8 cellular contexts compared by ENCODE assay signal in genomic region chr3:51385621-51386091, GRCh38. TPM values are rescaled to one million over a fixed set of nuclear protein-coding genes. Genes with fewer than 3 reads are reported as not detected.
DNase-seq lines count a peak whose midpoint lies in the region; ATAC-seq and TF ChIP-seq lines count a peak whose summit lies in the region.

No MANE protein-coding gene starts in this region.

- no peak for DNase-seq in BJ (ENCODE audit: low read depth)
- no peak for DNase-seq in Jurkat, Clone E6-1 (ENCODE audit: low read depth, low spot score)
- DNase-seq in central memory CD8-positive, alpha-beta T cell (ENCODE audit: low spot score in 2 of 2): no peak
- no peak for DNase-seq in Kasumi-1 (lab: John Stamatoyannopoulos, UW)
- no peak for DNase-seq in NCI-H128 (lab: John Stamatoyannopoulos, UW; ENCODE audit: unreplicated experiment)
- DNase-seq in activated CD4-positive, CD25-positive, alpha-beta regulatory T cell treated with anti-CD3 and anti-CD28 coated beads, Interleukin-2, amount 50 U/mL, for 72 hours: no peak

- H3K27me3 ChIP-seq in BJ (ENCODE audit: control insufficient read depth, insufficient read depth, low read length) (no peaks in the 10 kb centered on the region), muscle layer of duodenum (ENCODE audit: low read depth, low read length) (no peaks in the 10 kb centered on the region)

- no peak for TF ChIP-seq CTCF in BJ (IDR thresholded peaks at IDR 0.05; ENCODE audit: insufficient read depth, low read depth, low read length)

- no peak for ATAC-seq in central memory CD8-positive, alpha-beta T cell (replicated peaks; ENCODE audit: extremely low read depth, poor library complexity, severe bottlenecking)
- no peak for ATAC-seq in GM18498 (IDR thresholded peaks at IDR 0.05; ENCODE audit: unreplicated experiment)

- peaks cover 22 to 42% of the 10 kb centered on the region in 2 donors for H3K4me1 ChIP-seq in muscle layer of duodenum (ENCODE audit: control insufficient read depth in 1 of 2, insufficient read depth in 2 of 2, low read length in 2 of 2)

- no peaks in the 10 kb centered on the region for H3K27me3 Mint-ChIP-seq in central memory CD8-positive, alpha-beta T cell

- peaks cover 54% of the 10 kb centered on the region for H3K4me1 Mint-ChIP-seq in central memory CD8-positive, alpha-beta T cell

- CTCF ChIA-PET in BJ (lab: Yijun Ruan, JAX): interaction anchor here (0.7 to 3.2 kb wide), 6 partner anchors 11 to 774 kb away, joined by 3 to 14 read pairs (median 4); partner anchors contain the start of genes CISH and MAPKAPK3

- POLR2A ChIA-PET in BJ (lab: Charles Lee): interaction anchor here (0.5 to 1.9 kb wide), 7 partner anchors 12 to 784 kb away, joined by 3 to 11 read pairs (median 4); partner anchors contain the start of gene DCAF1

- H3K9me3 Mint-ChIP-seq in central memory CD8-positive, alpha-beta T cell: no peaks in the 10 kb centered on the region

- no peaks in the 10 kb centered on the region for H3K9me3 ChIP-seq in muscle layer of duodenum (ENCODE audit: control insufficient read depth in 1 of 2, low read length in 2 of 2)

- H3K27ac ChIP-seq in muscle layer of duodenum (ENCODE audit: low read length): peak overlapping the region; percentile 55

- H3K36me3 ChIP-seq in BJ (ENCODE audit: control insufficient read depth, insufficient read depth, low read length) (peaks cover 2% of the 10 kb centered on the region; the same call in 1 of the 2 replicates), muscle layer of duodenum (ENCODE audit: control insufficient read depth in 1 of 2, insufficient read depth in 2 of 2, low read length in 2 of 2) (peaks cover 17 to 20% of the 10 kb centered on the region in 2 donors)

- peak overlapping the region; percentile 97 for H3K4me3 Mint-ChIP-seq in central memory CD8-positive, alpha-beta T cell

- H3K4me3 ChIP-seq in BJ (ENCODE audit: low read depth, low read length): peak overlapping the region; percentile 59
- peak overlapping the region; percentile 73 for H3K4me3 ChIP-seq in Jurkat, Clone E6-1 (ENCODE audit: low read length)
- H3K4me3 ChIP-seq in muscle layer of duodenum (ENCODE audit: low read depth in 1 of 2, low read length in 2 of 2): peak overlapping the region; percentile 66 to 97

- peaks cover 31% of the 10 kb centered on the region for H3K36me3 Mint-ChIP-seq in central memory CD8-positive, alpha-beta T cell (ENCODE audit: insufficient read depth)

- H3K27ac Mint-ChIP-seq in central memory CD8-positive, alpha-beta T cell (ENCODE audit: low read depth): peak overlapping the region; percentile 99

RNA-seq across cellular contexts. Expression of gene MANF, which starts 0.6 kb away (rescaled TPM):
- polyA plus RNA-seq in BJ (2011; rRNA removed): 21.5 and 58.1 TPM in 2 replicates
- polyA minus RNA-seq in BJ (2011; rRNA and poly(A)+ RNA removed): 5.8 and 7.3 TPM in 2 replicates
- 220 TPM for polyA plus RNA-seq in Jurkat, Clone E6-1 (2012; ENCODE audit: insufficient read depth, insufficient read length)

RNA-seq across cellular contexts. Expression of gene RBM15B, which starts 5.4 kb away (rescaled TPM):
- polyA plus RNA-seq in BJ (2011; rRNA removed): 8.4 and 11.9 TPM in 2 replicates
- polyA minus RNA-seq in BJ (2011; rRNA and poly(A)+ RNA removed): 13.8 and 18.5 TPM in 2 replicates
- polyA plus RNA-seq in Jurkat, Clone E6-1 (2012; ENCODE audit: insufficient read depth, insufficient read length): 31.0 TPM
